10 cellular contexts compared by ENCODE assay signal in genomic region chr16:16014329-16015224, GRCh38.
DNase-seq lines count a peak whose midpoint lies in the region; ATAC-seq and TF ChIP-seq lines count a peak whose summit lies in the region.
"Had no signal": no experiment of that assay in that cellular context is flagged by ENCODE, and none has a peak within 500 bp of the region (broad histone marks: within the 10 kb centered on the region; RNA-seq: fewer than 3 reads in every experiment).

No MANE protein-coding gene starts in this region.

- TF ChIP-seq EP300 in stomach (IDR thresholded peaks at IDR 0.05): no peak

- no peaks in the 10 kb centered on the region for H3K9me3 ChIP-seq in HEK293 (ENCODE audit: control insufficient read depth, insufficient read depth, low read depth, low read length)
- no peaks in the 10 kb centered on the region for H3K9me3 ChIP-seq in left ventricle myocardium inferior (replicated peaks)
- H3K9me3 ChIP-seq in stomach: no peaks in the 10 kb centered on the region

- 28 to 49% (median 35%) methylated on average over 14 of the region's 14 CpGs for WGBS in stomach, 5 donors

- TF ChIP-seq POLR2A in stomach (IDR thresholded peaks at IDR 0.05): no peak

- POLR2A ChIA-PET in HEK293 (lab: Yijun Ruan, JAX) (interaction anchor here (0.6 to 0.7 kb wide), 2 partner anchors 23 to 161 kb away, joined by 3 to 4 read pairs; no protein-coding TSS in a partner anchor), RWPE1 (lab: Yijun Ruan, JAX; ENCODE audit: low non-redundant PET) (no interaction called here)

- ATAC-seq in HG03196 (IDR thresholded peaks at IDR 0.05; ENCODE audit: unreplicated experiment): no peak

- H3K4me3 ChIP-seq in HEK293 (ENCODE audit: low read depth, low read length): no peak overlapping the region
- H3K4me3 ChIP-seq in left ventricle myocardium inferior: no peak overlapping the region
- H3K4me3 ChIP-seq in stomach: no peak overlapping the region

- TF ChIP-seq CTCF in HEK293 (tag by site-specific recombination; IDR thresholded peaks at IDR 0.05) (no peak), RWPE1 (conservative IDR thresholded peaks at IDR 0.05; ENCODE audit: low read depth) (no peak), left ventricle myocardium inferior (IDR thresholded peaks at IDR 0.05; ENCODE audit: borderline replicate concordance) (no peak), stomach (IDR thresholded peaks at IDR 0.05) (no peak)

- intact Hi-C loops in left ventricle myocardium inferior (cut with micrococcal nuclease) (no loop called here), stomach (cut with DNase I; ENCODE audit: low total_unique reads) (loop anchor here (10.0 kb wide), 1 partner anchor 130 kb away; the partner anchor contains the start of gene CEP20)

- H3K27me3 ChIP-seq in left ventricle myocardium inferior (ENCODE audit: low read depth): no peaks in the 10 kb centered on the region
- no peaks in the 10 kb centered on the region for H3K27me3 ChIP-seq in stomach

- DNase-seq in RWPE1 (ENCODE audit: low spot score): no peak
- DNase-seq in left ventricle myocardium inferior: peak; percentile 70
- DNase-seq in stomach: peak; percentile 81
- DNase-seq in HCEC 1CT: no peak
- no peak for DNase-seq in activated CD4-positive, alpha-beta T cell treated with anti-CD3 and anti-CD28 coated beads, Interleukin-2, amount 50 U/mL, for 4 hours
- no peak for DNase-seq in NCI-H1930 (lab: John Stamatoyannopoulos, UW)
- DNase-seq: activated CD4-positive, alpha-beta memory T cell treated with anti-CD3 and anti-CD28 coated beads, Interleukin-2, amount 10 ng/mL, durations not matched to agents 7 days and 5 days; OCI-M1 had no signal

- CTCF ChIA-PET in HEK293 (lab: Yijun Ruan, JAX) (no interaction called here), RWPE1 (lab: Yijun Ruan, JAX) (interaction anchor here (0.6 kb wide), 1 partner anchor 10 kb away, joined by 5 read pairs; no protein-coding TSS in a partner anchor)

- H3K27ac ChIP-seq in HEK293 (ENCODE audit: extremely low read depth, low read depth, low read length): no peak overlapping the region
- peak overlapping the region; percentile 23; the same call in 1 of the 2 replicates for H3K27ac ChIP-seq in RWPE1
- H3K27ac ChIP-seq in left ventricle myocardium inferior (replicated peaks): peak overlapping the region; percentile 53
- peak overlapping the region; percentile 37 to 79 (median 66) for H3K27ac ChIP-seq in stomach

- H3K36me3 ChIP-seq in HEK293 (ENCODE audit: control insufficient read depth in 2 of 2, insufficient read depth in 1 of 2, low read length in 2 of 2) (peaks cover 3 to 50% of the 10 kb centered on the region in 2 experiments; a peak in 2 of 3 replicates), left ventricle myocardium inferior (peaks cover 33% of the 10 kb centered on the region), stomach (peaks cover 40 to 80% (median 70%) of the 10 kb centered on the region in 4 donors)

- no peaks in the 10 kb centered on the region; the same call in 1 of the 2 replicates for H3K4me1 ChIP-seq in HEK293 (ENCODE audit: control insufficient read depth, insufficient read depth, low read length)
- H3K4me1 ChIP-seq in left ventricle myocardium inferior: peaks cover 39% of the 10 kb centered on the region
- peaks cover 22 to 52% (median 27%) of the 10 kb centered on the region in 4 donors for H3K4me1 ChIP-seq in stomach

TF ChIP-seq in HEK293, 187 proteins besides CTCF, POLR2A, EP300 and RAD21 (continues in another document):
- no peak for TF ChIP-seq ZNF768 (tag by site-specific recombination; IDR thresholded peaks at IDR 0.05)
- TF ChIP-seq GLIS2 (tag by site-specific recombination; IDR thresholded peaks at IDR 0.05): no peak
- TF ChIP-seq ZBTB7A (tag by site-specific recombination; IDR thresholded peaks at IDR 0.05; ENCODE audit: low read depth): no peak
- no peak for TF ChIP-seq ZNF138 (tag by site-specific recombination; IDR thresholded peaks at IDR 0.05; ENCODE audit: borderline replicate concordance)
- TF ChIP-seq KLF17 (tag by site-specific recombination; IDR thresholded peaks at IDR 0.05): 0 out of 2 replicates have a peak, but pooled peaks have one; percentile 29
- TF ChIP-seq ZNF621 (tag by site-specific recombination; IDR thresholded peaks at IDR 0.05): no peak
- no peak for TF ChIP-seq ZNF785 (tag by site-specific recombination; IDR thresholded peaks at IDR 0.05)
- no peak for TF ChIP-seq ZNF280D (tag by site-specific recombination; IDR thresholded peaks at IDR 0.05)
- TF ChIP-seq ZFP69B (tag by site-specific recombination; IDR thresholded peaks at IDR 0.05): peak; percentile 44; the same call in 1 of the 2 replicates
- no peak for TF ChIP-seq ZNF449 (tag by site-specific recombination; IDR thresholded peaks at IDR 0.05)
- no peak for TF ChIP-seq REST (tag by site-specific recombination; IDR thresholded peaks at IDR 0.05)
- no peak for TF ChIP-seq ZNF747 (tag by site-specific recombination; IDR thresholded peaks at IDR 0.05)
- TF ChIP-seq ZSCAN30 (tag by site-specific recombination; IDR thresholded peaks at IDR 0.05): no peak

Comparison
In these comparisons a context has a peak if more than half of its experiments do, and no peak if none do; other contexts are left out.
1. DNase-seq: peak in left ventricle myocardium inferior (single experiment) and stomach (single experiment); none in RWPE1 (single experiment), HCEC 1CT (single experiment), activated CD4-positive, alpha-beta T cell treated with anti-CD3 and anti-CD28 coated beads, Interleukin-2, amount 50 U/mL, for 4 hours (0 of 2) and NCI-H1930 (0 of 2).